ENCODE assay signal across 16 cellular contexts in genomic region chr5:111948517-111948916, GRCh38.
DNase-seq lines count a peak whose midpoint lies in the region; ATAC-seq and TF ChIP-seq lines count a peak whose summit lies in the region.
"Had no signal": no experiment of that assay in that cellular context is flagged by ENCODE, and none has a peak within 500 bp of the region (broad histone marks: within the 10 kb centered on the region; RNA-seq: fewer than 3 reads in every experiment).

No MANE protein-coding gene starts in this region.

- no peaks in the 10 kb centered on the region for H3K36me3 ChIP-seq in ACC112 (ENCODE audit: insufficient read depth, low read length)
- H3K36me3 ChIP-seq in IMR-90 (ENCODE audit: control insufficient read depth, insufficient read depth, low read length): no peaks in the 10 kb centered on the region

- dilution Hi-C loops in IMR-90 (cut with HindIII; ENCODE audit: low sequenced_read_pairs, unreplicated experiment): no loop called here

- no peak for TF ChIP-seq RAD21 in IMR-90 (IDR thresholded peaks at IDR 0.05; ENCODE audit: low read length)

- H2BK20ac ChIP-seq in IMR-90 (ENCODE audit: low read depth, low read length): peak overlapping the region; percentile 50

- H2AFZ ChIP-seq in ACC112 (ENCODE audit: low read length, unreplicated experiment) (peak overlapping the region; percentile 0), IMR-90 (replicated peaks; ENCODE audit: low read length, poor library complexity) (no peak overlapping the region)

- no peak overlapping the region; the same call in 1 of the 2 replicates for H4K91ac ChIP-seq in IMR-90 (ENCODE audit: insufficient read depth, low read depth, low read length)

- no peaks in the 10 kb centered on the region for H3K79me1 ChIP-seq in IMR-90 (ENCODE audit: low read depth in 1 of 2, low read length in 2 of 2)

- H3K27ac Mint-ChIP-seq in activated CD4-positive, alpha-beta T cell treated with anti-CD3 and anti-CD28 coated beads, Interleukin-2, amount 10 ng/mL, durations not matched to agents 24 days and 14 days: no peak overlapping the region
- H3K27ac Mint-ChIP-seq: activated CD8-positive, alpha-beta T cell treated with anti-CD3 and anti-CD28 coated beads for 36 hours; activated naive CD4-positive, alpha-beta T cell treated with anti-CD3 and anti-CD28 coated beads, Interleukin-2, amount 50 U/mL, for 24 hours; IgD-negative memory B cell; stimulated activated naive CD8-positive, alpha-beta T cell treated with anti-CD3 and anti-CD28 coated beads, Interleukin-15, amount 100 ng/mL, for 72 hours had no signal

- DNase-seq in IMR-90: peak; percentile 99
- peak; percentile 91 for DNase-seq in dedifferentiated amniotic fluid mesenchymal stem cell (ENCODE audit: extremely low spot score)
- DNase-seq in kidney tubule cell (ENCODE audit: low spot score): peak; percentile 67
- DNase-seq in NCI-H2107 treated with DMSO at 0.1 percent for 48 hours (lab: John Stamatoyannopoulos, UW; ENCODE audit: unreplicated experiment): no peak
- no peak for DNase-seq in NCI-H526 treated with DMSO at 0.1 percent for 48 hours (lab: John Stamatoyannopoulos, UW)
- no peak for DNase-seq in activated CD4-positive, alpha-beta T cell treated with anti-CD3 and anti-CD28 coated beads, Interleukin-2, amount 10 ng/mL, durations not matched to agents 24 days and 14 days
- DNase-seq: activated CD8-positive, alpha-beta T cell treated with anti-CD3 and anti-CD28 coated beads for 36 hours; NCI-H1694 treated with DMSO at 0.1 percent for 48 hours; stimulated activated CD4-positive, alpha-beta T cell treated with anti-CD3 and anti-CD28 coated beads, Interleukin-4, amount 100 ng/mL, for 1 hour; stimulated activated naive CD8-positive, alpha-beta T cell treated with anti-CD3 and anti-CD28 coated beads, Interleukin-15, amount 100 ng/mL, for 72 hours; T-helper 2 cell had no signal

- H3K4ac ChIP-seq in IMR-90 (ENCODE audit: low read depth, low read length): peak overlapping the region; percentile 13; the same call in 1 of the 2 replicates

- H2AK5ac ChIP-seq in IMR-90 (ENCODE audit: low read depth, low read length): no peak overlapping the region

- ATAC-seq in IMR-90 (ENCODE audit: low read depth): peak; percentile 83
- no peak for ATAC-seq in GM19463 (IDR thresholded peaks at IDR 0.05; ENCODE audit: unreplicated experiment)
- ATAC-seq: activated CD8-positive, alpha-beta T cell treated with anti-CD3 and anti-CD28 coated beads for 36 hours; stimulated activated naive CD8-positive, alpha-beta T cell treated with anti-CD3 and anti-CD28 coated beads, Interleukin-15, amount 100 ng/mL, for 72 hours had no signal

- H3K4me1 ChIP-seq in ACC112 (ENCODE audit: control insufficient read depth, insufficient read depth, low read length, unreplicated experiment) (peaks cover 53% of the 10 kb centered on the region), IMR-90 (ENCODE audit: control insufficient read depth, insufficient read depth, low read length) (peaks cover 9% of the 10 kb centered on the region)

- no peak overlapping the region for H3K23ac ChIP-seq in IMR-90 (ENCODE audit: low read depth, low read length)

- H3K4me3 ChIP-seq in ACC112 (ENCODE audit: low read depth, low read length) (peak overlapping the region; percentile 23; the same call in 1 of the 2 replicates), IMR-90 (ENCODE audit: insufficient read depth, low read depth, low read length) (no peak overlapping the region)

- no peak overlapping the region; the same call in 1 of the 2 replicates for H4K5ac ChIP-seq in IMR-90 (ENCODE audit: low read depth, low read length)

- H3K79me2 ChIP-seq in ACC112 (ENCODE audit: control insufficient read depth, insufficient read depth, low read length, unreplicated experiment): no peaks in the 10 kb centered on the region

- WGBS in IMR-90 (ENCODE audit: extremely low coverage in 2 of 2, insufficient read length in 1 of 2), 2 experiments: no CpG with 5 or more reads among the region's 2 CpGs

- H4K8ac ChIP-seq in IMR-90 (ENCODE audit: low read depth in 2 of 2, low read length in 2 of 2): peak overlapping the region in 1 of 2 experiments; percentile 57; a peak in 1 of 4 replicates

- intact Hi-C loops in IMR-90 (cut with micrococcal nuclease): no loop called here
- intact Hi-C loops in activated CD4-positive, alpha-beta T cell treated with anti-CD3 and anti-CD28 coated beads, Interleukin-2, amount 10 ng/mL, durations not matched to agents 24 days and 14 days (cut with micrococcal nuclease): no loop called here

- H3K36me3 Mint-ChIP-seq in activated CD4-positive, alpha-beta T cell treated with anti-CD3 and anti-CD28 coated beads, Interleukin-2, amount 10 ng/mL, durations not matched to agents 24 days and 14 days (ENCODE audit: low read depth): no peaks in the 10 kb centered on the region
- H3K36me3 Mint-ChIP-seq: activated naive CD4-positive, alpha-beta T cell treated with anti-CD3 and anti-CD28 coated beads, Interleukin-2, amount 50 U/mL, for 24 hours; IgD-negative memory B cell had no signal

- H3K27me3 Mint-ChIP-seq in activated CD4-positive, alpha-beta T cell treated with anti-CD3 and anti-CD28 coated beads, Interleukin-2, amount 10 ng/mL, durations not matched to agents 24 days and 14 days: no peaks in the 10 kb centered on the region

- no peak overlapping the region for H3K9ac ChIP-seq in IMR-90 (ENCODE audit: low read depth, low read length)

- no peaks in the 10 kb centered on the region for H3K9me3 Mint-ChIP-seq in activated CD4-positive, alpha-beta T cell treated with anti-CD3 and anti-CD28 coated beads, Interleukin-2, amount 10 ng/mL, durations not matched to agents 24 days and 14 days
- H3K9me3 Mint-ChIP-seq: activated CD8-positive, alpha-beta T cell treated with anti-CD3 and anti-CD28 coated beads for 36 hours; activated naive CD4-positive, alpha-beta T cell treated with anti-CD3 and anti-CD28 coated beads, Interleukin-2, amount 50 U/mL, for 24 hours; neural crest cell; stimulated activated naive CD8-positive, alpha-beta T cell treated with anti-CD3 and anti-CD28 coated beads, Interleukin-15, amount 100 ng/mL, for 72 hours had no signal

- H3K4me2 ChIP-seq in IMR-90 (ENCODE audit: low read depth, low read length): peak overlapping the region; percentile 43; the same call in 1 of the 2 replicates

- H3K27ac ChIP-seq in ACC112 (ENCODE audit: low read depth, low read length) (peak overlapping the region; percentile 97), IMR-90 (ENCODE audit: insufficient read depth, low read length) (no peak overlapping the region)

- H3K18ac ChIP-seq in IMR-90 (ENCODE audit: low read depth, low read length): peak overlapping the region; percentile 62; the same call in 1 of the 2 replicates

- no peaks in the 10 kb centered on the region for H3K9me3 ChIP-seq in IMR-90 (ENCODE audit: control insufficient read depth, insufficient read depth, low read length)

- H3K9me1 ChIP-seq in IMR-90 (ENCODE audit: insufficient read depth, low read length): no peaks in the 10 kb centered on the region; the same call in 1 of the 2 replicates

- H4K20me1 ChIP-seq in IMR-90 (ENCODE audit: insufficient read depth, low read length): no peaks in the 10 kb centered on the region

- POLR2A ChIA-PET in IMR-90 (lab: Charles Lee; ENCODE audit: unreplicated experiment): no interaction called here

- in situ Hi-C loops in IMR-90 (cut with MboI; ENCODE audit: low sequenced_read_pairs): no loop called here

- no TSS peak for BruUV-seq in IMR-90 (replicated peaks; lab: Mats Ljungman, UMichigan)

- H3K27me3 ChIP-seq in ACC112 (ENCODE audit: insufficient read depth, low read length): no peaks in the 10 kb centered on the region
- no peaks in the 10 kb centered on the region for H3K27me3 ChIP-seq in IMR-90 (ENCODE audit: control insufficient read depth, insufficient read depth, low read length)

- H2AK9ac ChIP-seq in IMR-90 (replicated peaks; ENCODE audit: low read depth, low read length, poor library complexity): no peak overlapping the region

- 0 out of 3 replicates have a peak overlapping the region, but pooled peaks have one; percentile 0 for H2BK15ac ChIP-seq in IMR-90 (ENCODE audit: low read depth, low read length)

- peak; percentile 36 for TF ChIP-seq POLR2A in IMR-90 (IDR thresholded peaks at IDR 0.05; ENCODE audit: low read depth, low read length)

- peak overlapping the region; percentile 91 for H2BK5ac ChIP-seq in IMR-90 (ENCODE audit: low read depth, low read length, poor library complexity, severe bottlenecking)

- CTCF ChIA-PET in IMR-90 (lab: Yijun Ruan, JAX): no interaction called here

- H3K56ac ChIP-seq in IMR-90 (ENCODE audit: extremely low read depth, insufficient read depth, low read length): peak overlapping the region; percentile 7; the same call in 1 of the 2 replicates

- no peak for TF ChIP-seq CTCF in IMR-90 (conservative IDR thresholded peaks at IDR 0.05; ENCODE audit: low read depth, low read length)

- no peak overlapping the region for H3K4me3 Mint-ChIP-seq in activated CD4-positive, alpha-beta T cell treated with anti-CD3 and anti-CD28 coated beads, Interleukin-2, amount 10 ng/mL, durations not matched to agents 24 days and 14 days
- H3K4me3 Mint-ChIP-seq: activated CD8-positive, alpha-beta T cell treated with anti-CD3 and anti-CD28 coated beads for 36 hours; activated naive CD4-positive, alpha-beta T cell treated with anti-CD3 and anti-CD28 coated beads, Interleukin-2, amount 50 U/mL, for 24 hours; IgD-negative memory B cell; neural crest cell; stimulated activated naive CD8-positive, alpha-beta T cell treated with anti-CD3 and anti-CD28 coated beads, Interleukin-15, amount 100 ng/mL, for 72 hours had no signal

- no peak overlapping the region for H3K14ac ChIP-seq in IMR-90 (replicated peaks; ENCODE audit: low read depth, low read length)

- H3K4me1 Mint-ChIP-seq in activated CD4-positive, alpha-beta T cell treated with anti-CD3 and anti-CD28 coated beads, Interleukin-2, amount 10 ng/mL, durations not matched to agents 24 days and 14 days: no peaks in the 10 kb centered on the region
- H3K4me1 Mint-ChIP-seq: activated naive CD4-positive, alpha-beta T cell treated with anti-CD3 and anti-CD28 coated beads, Interleukin-2, amount 50 U/mL, for 24 hours; neural crest cell; stimulated activated naive CD8-positive, alpha-beta T cell treated with anti-CD3 and anti-CD28 coated beads, Interleukin-15, amount 100 ng/mL, for 72 hours had no signal

- peak overlapping the region; percentile 37 for H2BK120ac ChIP-seq in IMR-90 (ENCODE audit: low read depth, low read length)

TF ChIP-seq in IMR-90, 13 proteins besides CTCF, POLR2A, EP300 and RAD21 (continues in another document):
- TF ChIP-seq USF2 (IDR thresholded peaks at IDR 0.05; ENCODE audit: low read depth, low read length): no peak
- no peak for TF ChIP-seq MXI1 (IDR thresholded peaks at IDR 0.05; ENCODE audit: borderline replicate concordance, low read depth, low read length)

Comparison
In these comparisons a context has a peak if more than half of its experiments do, and no peak if none do; other contexts are left out.
1. DNase-seq: peak in IMR-90 (single experiment), dedifferentiated amniotic fluid mesenchymal stem cell (single experiment) and kidney tubule cell (single experiment); none in NCI-H2107 treated with DMSO at 0.1 percent for 48 hours (single experiment), NCI-H526 treated with DMSO at 0.1 percent for 48 hours (single experiment) and activated CD4-positive, alpha-beta T cell treated with anti-CD3 and anti-CD28 coated beads, Interleukin-2, amount 10 ng/mL, durations not matched to agents 24 days and 14 days (single experiment).